ENCODE assay signal across 2 cellular contexts in genomic region chr1:86865973-86866637, GRCh38.
TF ChIP-seq lines count a peak whose summit lies in the region.

No MANE protein-coding gene starts in this region.

TF ChIP-seq in HepG2, 621 proteins besides CTCF, POLR2A, EP300 and RAD21:
- no peak for TF ChIP-seq KLF6 (CRISPR knock-in tag; IDR thresholded peaks at IDR 0.05)
- no peak for TF ChIP-seq ZBTB26 (CRISPR knock-in tag; IDR thresholded peaks at IDR 0.05; ENCODE audit: borderline replicate concordance)
- no peak for TF ChIP-seq ZNF570 (CRISPR knock-in tag; IDR thresholded peaks at IDR 0.05; ENCODE audit: borderline replicate concordance)

TF ChIP-seq in GM23338, 12 proteins besides CTCF, POLR2A, EP300 and RAD21:
- TF ChIP-seq EZH2phosphoT487 (IDR thresholded peaks at IDR 0.05; ENCODE audit: unreplicated experiment) (no peak), ETS1 (IDR thresholded peaks at IDR 0.05) (no peak), EZH2 (IDR thresholded peaks at IDR 0.05; ENCODE audit: low read depth, unreplicated experiment) (no peak)
